In the genomic region with DNA sequence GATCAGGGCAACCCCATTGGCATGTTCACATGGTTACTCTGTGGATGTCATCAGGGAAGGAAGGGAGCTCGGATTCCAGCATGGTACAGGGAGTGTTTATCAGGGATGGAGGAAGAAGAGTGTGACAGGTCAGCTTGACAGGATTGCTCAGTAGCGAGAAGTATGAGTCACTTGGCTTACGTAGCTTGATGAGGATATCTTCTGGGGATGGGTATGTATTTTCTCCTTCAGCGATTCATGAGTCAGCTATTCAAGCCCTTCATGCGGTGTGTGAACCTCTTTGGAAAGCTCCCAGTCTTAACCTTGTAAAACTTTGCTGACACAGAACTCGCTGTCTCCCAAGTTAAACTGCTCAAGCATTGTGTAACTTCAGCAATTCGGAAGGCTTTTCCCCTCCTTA, we compare ENCODE assay signal across 9 cellular contexts.
DNase-seq lines count a peak whose midpoint lies in the region; ATAC-seq and TF ChIP-seq lines count a peak whose summit lies in the region.
"Had no signal": no experiment of that assay in that cellular context is flagged by ENCODE, and none has a peak within 500 bp of the region (broad histone marks: within the 10 kb centered on the region; RNA-seq: fewer than 3 reads in every experiment).

No MANE protein-coding gene starts in this region.

- H3K27ac Mint-ChIP-seq in nephron (peak overlapping the region in 2 of 3 experiments; percentile 9 to 62), mesothelial cell of epicardium (no peak overlapping the region)
- H3K27ac Mint-ChIP-seq: activated B cell treated with CpG ODN at 0.5 μM for 24 hours had no signal

- H3K4me1 Mint-ChIP-seq in nephron, result peaks cover 31% of the 10 kb centered on the region
- peaks cover 9% of the 10 kb centered on the region for H3K4me1 Mint-ChIP-seq in mesothelial cell of epicardium
- H3K4me1 Mint-ChIP-seq: activated B cell treated with CpG ODN at 0.5 μM for 24 hours had no signal

- H3K36me3 Mint-ChIP-seq in nephron (ENCODE audit: low read depth), result peaks cover 14% of the 10 kb centered on the region
- H3K36me3 Mint-ChIP-seq in mesothelial cell of epicardium, result peaks cover 9% of the 10 kb centered on the region

- H3K4me3 Mint-ChIP-seq in nephron (no peak overlapping the region), mesothelial cell of epicardium (no peak overlapping the region)
- H3K4me3 Mint-ChIP-seq: activated B cell treated with CpG ODN at 0.5 μM for 24 hours had no signal

- TF ChIP-seq CTCF in C4-2B (conservative IDR thresholded peaks at IDR 0.05) (no peak), nephron (IDR thresholded peaks at IDR 0.05; ENCODE audit: unreplicated experiment in 3 of 3) (no peak), mesothelial cell of epicardium (IDR thresholded peaks at IDR 0.05; ENCODE audit: unreplicated experiment) (no peak)

- H3K27ac ChIP-seq in C4-2B, result peak overlapping the region; percentile 52; the same call in 1 of the 2 replicates

- DNase-seq in LoVo (ENCODE audit: low spot score), result peak; percentile 78
- peak; percentile 93 for DNase-seq in dermis blood vessel endothelial cell
- no peak for DNase-seq in NK-92 (lab: John Stamatoyannopoulos, UW; ENCODE audit: unreplicated experiment)
- no peak for DNase-seq in mesothelial cell of epicardium (ENCODE audit: low spot score in 2 of 2, unreplicated experiment in 2 of 2)
- DNase-seq in foreskin melanocyte, result no peak
- DNase-seq: activated B cell treated with CpG ODN at 0.5 μM for 24 hours had no signal

- H3K27me3 Mint-ChIP-seq in nephron (ENCODE audit: low read depth), result no peaks in the 10 kb centered on the region
- H3K27me3 Mint-ChIP-seq in mesothelial cell of epicardium (ENCODE audit: low read depth), result no peaks in the 10 kb centered on the region
- H3K27me3 Mint-ChIP-seq: activated B cell treated with CpG ODN at 0.5 μM for 24 hours had no signal

- H3K9me3 Mint-ChIP-seq in nephron (peaks cover 5% of the 10 kb centered on the region), mesothelial cell of epicardium (peaks cover 13% of the 10 kb centered on the region)
- H3K9me3 Mint-ChIP-seq: activated B cell treated with CpG ODN at 0.5 μM for 24 hours had no signal

- no peak for ATAC-seq in HG03025 (IDR thresholded peaks at IDR 0.05; ENCODE audit: low FRiP score, unreplicated experiment)

Comparison
In these comparisons a context has a peak if more than half of its experiments do, and no peak if none do; other contexts are left out.
1. DNase-seq: peak in LoVo (single experiment) and dermis blood vessel endothelial cell (single experiment); none in NK-92 (single experiment), mesothelial cell of epicardium (0 of 2) and foreskin melanocyte (single experiment).